Comparison of ENCODE assay signal across 2 cellular contexts in genomic region chr10:113480828-113481502, GRCh38.
TF ChIP-seq lines count a peak whose summit lies in the region.

No MANE protein-coding gene starts in this region.

TF ChIP-seq in liver, 16 proteins besides CTCF, POLR2A, EP300 and RAD21 (continued from another document):
- TF ChIP-seq HNF4A (conservative IDR thresholded peaks at IDR 0.05) (peak in 1 of 2 donors; percentile 61), MAX (IDR thresholded peaks at IDR 0.05) (no peak), FOXA1 (IDR thresholded peaks at IDR 0.05) (peak; percentile 67), FOXA2 (IDR thresholded peaks at IDR 0.05) (peak; percentile 80), HNF4G (IDR thresholded peaks at IDR 0.05) (no peak), YY1 (IDR thresholded peaks at IDR 0.05) (peak; percentile 73), NR2F2 (IDR thresholded peaks at IDR 0.05) (no peak), REST (IDR thresholded peaks at IDR 0.05) (peak; percentile 23), EGR1 (IDR thresholded peaks at IDR 0.05; ENCODE audit: low read depth in 2 of 2) (no peak), TAF1 (conservative IDR thresholded peaks at IDR 0.05) (no peak), SP1 (IDR thresholded peaks at IDR 0.05) (no peak), JUND (IDR thresholded peaks at IDR 0.05) (peak in 1 of 2 donors; percentile 48), ZBTB33 (IDR thresholded peaks at IDR 0.05) (no peak), ATF3 (IDR thresholded peaks at IDR 0.05) (no peak), GABPA (IDR thresholded peaks at IDR 0.05 in 1 of 2, conservative IDR thresholded peaks at IDR 0.05 in 1 of 2) (no peak)
TF ChIP-seq in liver: peak in this region for 7.

TF ChIP-seq in HepG2, 621 proteins besides CTCF, POLR2A, EP300 and RAD21:
- TF ChIP-seq ZNF782 (CRISPR knock-in tag; IDR thresholded peaks at IDR 0.05; ENCODE audit: borderline replicate concordance) (no peak), ZHX2 (IDR thresholded peaks at IDR 0.05; ENCODE audit: low read depth) (no peak), ZHX2 (CRISPR knock-in tag; IDR thresholded peaks at IDR 0.05; ENCODE audit: borderline replicate concordance) (no peak), JDP2 (CRISPR knock-in tag; IDR thresholded peaks at IDR 0.05; ENCODE audit: borderline replicate concordance) (no peak), ZNF24 (IDR thresholded peaks at IDR 0.05) (no peak), GABPA (IDR thresholded peaks at IDR 0.05; ENCODE audit: low read depth, low read length) (no peak), GABPA (CRISPR knock-in tag; IDR thresholded peaks at IDR 0.05; ENCODE audit: low read depth) (no peak), HNF4A (CRISPR knock-in tag; IDR thresholded peaks at IDR 0.05) (no peak), ZBTB8A (CRISPR knock-in tag; IDR thresholded peaks at IDR 0.05; ENCODE audit: borderline replicate concordance, low read depth) (no peak)
